Comparison of ENCODE assay signal across 1 cellular context in genomic region chr7:128645206-128645605, GRCh38. TPM values are rescaled to one million over a fixed set of nuclear protein-coding genes. Genes with fewer than 3 reads are reported as not detected.
"Had no signal": no experiment of that assay in that cellular context is flagged by ENCODE, and none has a peak within 500 bp of the region (broad histone marks: within the 10 kb centered on the region; RNA-seq: fewer than 3 reads in every experiment).

No MANE protein-coding gene starts in this region.

RNA-seq across cellular contexts. Expression of gene GARIN1A, which starts 26.9 kb away (rescaled TPM):
- polyA plus RNA-seq: naive thymus-derived CD4-positive, alpha-beta T cell had no signal
